ENCODE assay signal across 15 cellular contexts in the genomic region with DNA sequence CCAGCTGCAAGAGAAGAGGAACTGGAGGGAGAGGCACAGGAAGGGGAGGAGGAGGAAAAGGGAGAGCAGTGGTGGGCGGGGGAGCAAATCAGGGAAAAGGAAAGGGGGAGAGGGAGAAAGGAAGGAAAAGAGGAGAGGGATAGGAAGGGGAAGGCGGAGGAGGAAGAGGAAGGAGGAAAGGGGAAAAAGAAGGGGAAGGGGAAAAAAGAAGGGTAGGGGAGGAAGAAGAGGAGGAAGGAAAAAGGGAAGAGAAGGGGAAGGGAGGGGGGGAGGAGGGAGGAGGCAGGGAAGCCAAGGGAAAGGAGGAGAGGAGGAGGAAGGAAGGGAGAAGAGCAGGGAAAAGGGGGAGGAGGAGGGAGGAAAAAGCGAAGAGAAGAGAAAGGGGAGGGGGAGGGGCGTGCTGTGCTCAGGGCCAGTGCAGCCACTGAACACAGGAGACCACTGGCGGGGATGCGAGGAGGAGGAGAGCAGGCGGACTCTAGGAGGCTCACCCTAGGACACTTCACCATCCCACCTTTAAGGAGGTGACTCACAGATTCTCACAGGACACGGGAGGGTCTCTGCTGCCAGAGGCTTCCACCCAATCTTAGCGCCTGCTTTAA. TPM values are rescaled to one million over a fixed set of nuclear protein-coding genes. Genes with fewer than 3 reads are reported as not detected.
"Had no signal": no experiment of that assay in that cellular context is flagged by ENCODE, and none has a peak within 500 bp of the region (broad histone marks: within the 10 kb centered on the region; RNA-seq: fewer than 3 reads in every experiment).

No MANE protein-coding gene starts in this region.

- H3K4me3 ChIP-seq: dorsolateral prefrontal cortex, gastroesophageal sphincter, lung, neural progenitor cell, stomach had no signal

- H3K27me3 ChIP-seq: dorsolateral prefrontal cortex, neural progenitor cell had no signal

- H3K9me3 Mint-ChIP-seq: activated T-helper 1 cell treated with anti-CD3 and anti-CD28 coated beads, Interleukin-12 subunit alpha, Interleukin-12 subunit beta, Interleukin-2, Interleukin-4 antibody, amounts not matched to agents 30 ng/mL and 10 ng/mL and 1 ng/mL, durations not matched to agents 14 hours and 24 hours and 36 hours; T-helper 2 cell treated with Interferon-gamma antibody and Interleukin-4, amounts not matched to agents 5 μg/mL and 100 μg/mL, for 36 hours had no signal

- H3K4me1 ChIP-seq: gastroesophageal sphincter, stomach had no signal

- DNase-seq: activated CD4-positive, alpha-beta T cell treated with anti-CD3 and anti-CD28 coated beads, Interleukin-2, amount 50 U/mL, for 1 hour; activated CD8-positive, alpha-beta memory T cell treated with anti-CD3 and anti-CD28 coated beads for 24 hours; activated naive CD4-positive, alpha-beta T cell treated with Interleukin-2 at 50 U/mL for 16 hours; aorta; dorsolateral prefrontal cortex; islet precursor cell; stimulated activated CD4-positive, alpha-beta T cell treated with anti-CD3 and anti-CD28 coated beads, Interleukin-12 subunit alpha, Interleukin-12 subunit beta, amount 100 ng/mL, for 4 hours; stimulated activated CD4-positive, alpha-beta T cell treated with anti-CD3 and anti-CD28 coated beads, Interleukin-2, amount 100 ng/mL, for 24 hours; stomach had no signal

- H3K27ac ChIP-seq: gastroesophageal sphincter, neural progenitor cell, stomach had no signal

- ATAC-seq: activated CD4-positive, CD25-positive, alpha-beta regulatory T cell treated with anti-CD3 and anti-CD28 coated beads, Interleukin-2, amount 50 U/mL, for 24 hours; gastroesophageal sphincter had no signal

- H3K4me3 Mint-ChIP-seq: activated T-helper 1 cell treated with anti-CD3 and anti-CD28 coated beads, Interleukin-12 subunit alpha, Interleukin-12 subunit beta, Interleukin-2, Interleukin-4 antibody, amounts not matched to agents 30 ng/mL and 10 ng/mL and 1 ng/mL, durations not matched to agents 14 hours and 24 hours and 36 hours; T-helper 2 cell treated with Interferon-gamma antibody and Interleukin-4, amounts not matched to agents 5 μg/mL and 100 μg/mL, for 36 hours had no signal

- H3K36me3 ChIP-seq: gastroesophageal sphincter, neural progenitor cell, stomach had no signal

- H3K27ac Mint-ChIP-seq: activated T-helper 1 cell treated with anti-CD3 and anti-CD28 coated beads, Interleukin-12 subunit alpha, Interleukin-12 subunit beta, Interleukin-2, Interleukin-4 antibody, amounts not matched to agents 30 ng/mL and 10 ng/mL and 1 ng/mL, durations not matched to agents 14 hours and 24 hours and 36 hours; T-helper 2 cell treated with Interferon-gamma antibody and Interleukin-4, amounts not matched to agents 5 μg/mL and 100 μg/mL, for 36 hours had no signal

RNA-seq across cellular contexts. Expression of gene PGBD5, which starts 33.1 kb away (rescaled TPM):
- total RNA-seq: activated T-helper 1 cell treated with anti-CD3 and anti-CD28 coated beads, Interleukin-12 subunit alpha, Interleukin-12 subunit beta, Interleukin-2, Interleukin-4 antibody, amounts not matched to agents 30 ng/mL and 10 ng/mL and 1 ng/mL, durations not matched to agents 14 hours and 24 hours and 36 hours had no signal
